ENCODE assay signal across 26 cellular contexts in genomic region chr1:24906760-24907490, GRCh38. TPM values are rescaled to one million over a fixed set of nuclear protein-coding genes. Genes with fewer than 3 reads are reported as not detected.
DNase-seq lines count a peak whose midpoint lies in the region; ATAC-seq, FAIRE-seq and TF ChIP-seq lines count a peak whose summit lies in the region.
"Had no signal": no experiment of that assay in that cellular context is flagged by ENCODE, and none has a peak within 500 bp of the region (broad histone marks: within the 10 kb centered on the region; RNA-seq: fewer than 3 reads in every experiment).

No MANE protein-coding gene starts in this region.

- no peak overlapping the region for H3K27ac ChIP-seq in right lobe of liver
- no peak overlapping the region for H3K27ac ChIP-seq in HepG2 (ENCODE audit: extremely low read length, insufficient read depth, low read length)
- H3K27ac ChIP-seq: brain microvascular endothelial cell, neutrophil had no signal

- H3K9me3 Mint-ChIP-seq in activated naive CD4-positive, alpha-beta T cell treated with anti-CD3 and anti-CD28 coated beads, Interleukin-2, amount 50 U/mL, for 72 hours: no peaks in the 10 kb centered on the region
- H3K9me3 Mint-ChIP-seq in natural killer cell treated with Interleukin-12 subunit alpha and Interleukin-12 subunit beta and Interleukin-15 and Interleukin-18, amount 100 ng/mL, for 72 hours: no peaks in the 10 kb centered on the region
- H3K9me3 Mint-ChIP-seq: activated naive CD4-positive, alpha-beta T cell treated with anti-CD3 and anti-CD28 coated beads, Interleukin-2, amount 50 U/mL, for 24 hours; dendritic cell treated with granulocyte-macrophage colony-stimulating factor and Interleukin-4, amounts not matched to agents 40 ng/mL and 50 ng/mL, for 4 days; T-cell had no signal

- H3K27ac Mint-ChIP-seq in activated naive CD4-positive, alpha-beta T cell treated with anti-CD3 and anti-CD28 coated beads, Interleukin-2, amount 50 U/mL, for 72 hours: peak overlapping the region; percentile 29 to 93
- peak overlapping the region; percentile 68 to 89 for H3K27ac Mint-ChIP-seq in natural killer cell treated with Interleukin-12 subunit alpha and Interleukin-12 subunit beta and Interleukin-15 and Interleukin-18, amount 100 ng/mL, for 72 hours
- H3K27ac Mint-ChIP-seq: dendritic cell treated with granulocyte-macrophage colony-stimulating factor and Interleukin-4, amounts not matched to agents 40 ng/mL and 50 ng/mL, for 4 days had no signal

- no peaks in the 10 kb centered on the region for H3K4me1 ChIP-seq in right lobe of liver
- peaks cover 35% of the 10 kb centered on the region for H3K4me1 ChIP-seq in HepG2 (ENCODE audit: insufficient read depth, low read length)

- in situ Hi-C loops in HepG2 (cut with HindIII; ENCODE audit: extremely low pct_ligation_motif_present, low pct_unique_long_range_greater_than_20kb): loop anchor here (5.0 kb wide), 1 partner anchor 60 kb away; no protein-coding TSS in a partner anchor

- peaks cover 49 to 63% of the 10 kb centered on the region in 2 donors for H3K4me1 Mint-ChIP-seq in natural killer cell treated with Interleukin-12 subunit alpha and Interleukin-12 subunit beta and Interleukin-15 and Interleukin-18, amount 100 ng/mL, for 72 hours (ENCODE audit: low read depth in 2 of 2)

- 90% methylated on average over 3 of the region's 20 CpGs for WGBS in right lobe of liver (ENCODE audit: insufficient coverage, low coverage, low lambda C conversion rate, missing lambda C conversion rate)
- 74% methylated on average over 11 of the region's 20 CpGs for WGBS in HepG2 (ENCODE audit: low lambda C conversion rate)

- peak overlapping the region; percentile 38 for H3K4me3 Mint-ChIP-seq in natural killer cell treated with Interleukin-12 subunit alpha and Interleukin-12 subunit beta and Interleukin-15 and Interleukin-18, amount 100 ng/mL, for 72 hours
- H3K4me3 Mint-ChIP-seq: activated naive CD4-positive, alpha-beta T cell treated with anti-CD3 and anti-CD28 coated beads, Interleukin-2, amount 50 U/mL, for 24 hours; dendritic cell treated with granulocyte-macrophage colony-stimulating factor and Interleukin-4, amounts not matched to agents 40 ng/mL and 50 ng/mL, for 4 days had no signal

- H3K9ac ChIP-seq in HepG2 (ENCODE audit: insufficient read depth, low read depth, low read length): no peak overlapping the region

- H3K79me2 ChIP-seq in HepG2 (ENCODE audit: insufficient read depth, low read length): no peaks in the 10 kb centered on the region

- H3K27me3 ChIP-seq in right lobe of liver: no peaks in the 10 kb centered on the region
- peaks cover 0 to 1% of the 10 kb centered on the region in 2 experiments; a peak in 1 of 5 replicates for H3K27me3 ChIP-seq in HepG2 (ENCODE audit: control insufficient read depth in 1 of 2, insufficient read depth in 2 of 2, low read length in 2 of 2)
- H3K27me3 ChIP-seq: brain microvascular endothelial cell, neutrophil had no signal

- H3K27me3 Mint-ChIP-seq in natural killer cell treated with Interleukin-12 subunit alpha and Interleukin-12 subunit beta and Interleukin-15 and Interleukin-18, amount 100 ng/mL, for 72 hours: no peaks in the 10 kb centered on the region
- H3K27me3 Mint-ChIP-seq: activated naive CD4-positive, alpha-beta T cell treated with anti-CD3 and anti-CD28 coated beads, Interleukin-2, amount 50 U/mL, for 24 hours; dendritic cell treated with granulocyte-macrophage colony-stimulating factor and Interleukin-4, amounts not matched to agents 40 ng/mL and 50 ng/mL, for 4 days; T-cell had no signal

- H4K20me1 ChIP-seq in HepG2 (ENCODE audit: insufficient read depth, low read length): no peaks in the 10 kb centered on the region

- no peak overlapping the region for H3K4me2 ChIP-seq in HepG2 (ENCODE audit: low read depth, low read length)

- H3K9me3 ChIP-seq in right lobe of liver: no peaks in the 10 kb centered on the region
- no peaks in the 10 kb centered on the region for H3K9me3 ChIP-seq in HepG2 (ENCODE audit: low read length)
- H3K9me3 ChIP-seq: neutrophil had no signal

- CTCF ChIA-PET in HepG2 (lab: Yijun Ruan, JAX; ENCODE audit: low intra/inter-chr PET ratio, low total read pairs): no interaction called here

- H3K4me3 ChIP-seq in right lobe of liver (no peak overlapping the region), HepG2 (replicated peaks in 1 of 3; ENCODE audit: insufficient read depth in 1 of 3, low read depth in 2 of 3, low read length in 3 of 3) (no peak overlapping the region)
- H3K4me3 ChIP-seq: K562 had no signal

- H3K36me3 Mint-ChIP-seq in activated naive CD4-positive, alpha-beta T cell treated with anti-CD3 and anti-CD28 coated beads, Interleukin-2, amount 50 U/mL, for 72 hours: peaks cover 18 to 23% of the 10 kb centered on the region in 2 donors
- H3K36me3 Mint-ChIP-seq in natural killer cell treated with Interleukin-12 subunit alpha and Interleukin-12 subunit beta and Interleukin-15 and Interleukin-18, amount 100 ng/mL, for 72 hours: peaks cover 13% of the 10 kb centered on the region

- no peak for FAIRE-seq in HepG2 (lab: Jason Lieb, UNC)
- FAIRE-seq: frontal cortex, GM19239, K562 had no signal

- TF ChIP-seq EP300 in HepG2 (IDR thresholded peaks at IDR 0.05; ENCODE audit: low read depth in 2 of 2, low read length in 2 of 2) (no peak), HepG2 (CRISPR knock-in tag; IDR thresholded peaks at IDR 0.05; ENCODE audit: borderline replicate concordance) (no peak)

- POLR2A ChIA-PET in HepG2 (lab: Yijun Ruan, JAX): no interaction called here

- H2AFZ ChIP-seq in HepG2 (ENCODE audit: low read length): no peak overlapping the region

- TF ChIP-seq POLR2A in right lobe of liver (IDR thresholded peaks at IDR 0.05) (no peak), HepG2 (IDR thresholded peaks at IDR 0.05; ENCODE audit: insufficient read depth in 1 of 2, low read depth in 2 of 2, low read length in 2 of 2) (no peak)

- TF ChIP-seq RAD21 in HepG2 (CRISPR knock-in tag; IDR thresholded peaks at IDR 0.05): no peak

- BruUV-seq in HepG2 (replicated peaks; lab: Mats Ljungman, UMichigan): no TSS peak

- TF ChIP-seq CTCF in right lobe of liver (IDR thresholded peaks at IDR 0.05) (no peak), HepG2 (CRISPR knock-in tag; IDR thresholded peaks at IDR 0.05) (no peak)

- ATAC-seq in right lobe of liver: no peak
- no peak for ATAC-seq in HepG2
- no peak for ATAC-seq in activated naive CD4-positive, alpha-beta T cell treated with anti-CD3 and anti-CD28 coated beads, Interleukin-2, amount 50 U/mL, for 72 hours
- no peak for ATAC-seq in natural killer cell treated with Interleukin-12 subunit alpha and Interleukin-12 subunit beta and Interleukin-15 and Interleukin-18, amount 100 ng/mL, for 72 hours
- ATAC-seq in GM18858 (IDR thresholded peaks at IDR 0.05; ENCODE audit: unreplicated experiment): no peak
- no peak for ATAC-seq in GM19328 (IDR thresholded peaks at IDR 0.05; ENCODE audit: unreplicated experiment)
- ATAC-seq: HCT116, K562, Right ventricle myocardium inferior, T-cell had no signal

- DNase-seq in right lobe of liver (peak in 2 of 3 donors; percentile 4 to 32), HepG2 (ENCODE audit: low spot score) (no peak), iPS-NIHi11 (ENCODE audit: low spot score) (no peak), NK-92 (lab: John Stamatoyannopoulos, UW; ENCODE audit: unreplicated experiment) (no peak)
- DNase-seq in activated naive CD4-positive, alpha-beta T cell treated with anti-CD3 and anti-CD28 coated beads, Interleukin-2, amount 50 U/mL, for 72 hours (ENCODE audit: low spot score in 2 of 2): peak in 1 of 2 donors; percentile 49
- peak; percentile 41 for DNase-seq in natural killer cell treated with Interleukin-12 subunit alpha and Interleukin-12 subunit beta and Interleukin-15 and Interleukin-18, amount 100 ng/mL, for 72 hours (ENCODE audit: low spot score)
- DNase-seq: activated CD4-positive, alpha-beta T cell treated with anti-CD3 and anti-CD28 coated beads, Interleukin-2, amount 50 U/mL, for 48 hours; brain microvascular endothelial cell; COR-L47; EL; NCI-H2029; stimulated activated CD4-positive, alpha-beta T cell treated with anti-CD3 and anti-CD28 coated beads, Interleukin-15, amount 100 ng/mL, for 24 hours; stimulated activated naive CD4-positive, alpha-beta T cell treated with Interleukin-2 at 50 U/mL for 16 hours had no signal

- intact Hi-C loops in right lobe of liver (cut with DNase I): loop anchor here in 1 of 2 donors (10.0 kb wide), 1 partner anchor 52 kb away; no protein-coding TSS in a partner anchor
- intact Hi-C loops in HepG2 (cut with micrococcal nuclease; ENCODE audit: unreplicated experiment): no loop called here

- H3K36me3 ChIP-seq in right lobe of liver (no peaks in the 10 kb centered on the region), HepG2 (replicated peaks in 1 of 2; ENCODE audit: control insufficient read depth in 1 of 2, insufficient read depth in 2 of 2, low read length in 2 of 2) (no peaks in the 10 kb centered on the region)

RNA-seq across cellular contexts. Expression of gene RUNX3, which starts 23.2 kb away (rescaled TPM):
- total RNA-seq in right lobe of liver (1 to 10 TPM in 3 of 6 experiments, under 1 TPM in 3; 0.46 to 3.1 (median 0.84) TPM), HepG2 (2016; rRNA removed; fragmentation: Illumina TruSeq; extraction: Trizol) (0.04 TPM in 1 of 2 replicates, not detected in the other)
- total RNA-seq in HepG2 (2016; cell fraction: cytosol; rRNA removed; fragmentation: Illumina TruSeq; extraction: Trizol; ENCODE audit: low read depth): not detected in 2 replicates
- 0.04 and 0.06 TPM in 2 replicates for total RNA-seq in HepG2 (2016; cell fraction: insoluble cytoplasmic fraction; rRNA removed; fragmentation: Illumina TruSeq; extraction: Trizol)
- 0.07 TPM in 1 of 2 replicates, not detected in the other for total RNA-seq in HepG2 (2016; cell fraction: membrane; rRNA removed; fragmentation: Illumina TruSeq; extraction: Trizol)
- not detected in 2 replicates for total RNA-seq in HepG2 (2016; cell fraction: nucleus; rRNA removed; fragmentation: Illumina TruSeq; extraction: Trizol)
- polyA plus RNA-seq in HepG2 (2011; rRNA removed): 0.17 and 0.22 TPM in 2 replicates
- polyA plus RNA-seq in HepG2 (2011; cell fraction: cytosol; rRNA removed): 0.12 and 0.21 TPM in 2 replicates
- 0.26 and 0.35 TPM in 2 replicates for polyA plus RNA-seq in HepG2 (2011; cell fraction: nucleus; rRNA removed)
- 0.67 and 0.68 TPM in 2 replicates for polyA plus RNA-seq in HepG2 (2012)
- polyA plus RNA-seq in HepG2 (2016; cell fraction: cytosol; fragmentation: Illumina TruSeq; extraction: Trizol; ENCODE audit: low read depth): 0.07 TPM in 1 of 2 replicates, not detected in the other
- 0.05 and 0.15 TPM in 2 replicates for polyA plus RNA-seq in HepG2 (2016; cell fraction: insoluble cytoplasmic fraction; fragmentation: Illumina TruSeq; extraction: Trizol; ENCODE audit: low read depth)
- 0.09 and 0.14 TPM in 2 replicates for polyA plus RNA-seq in HepG2 (2016; cell fraction: membrane; fragmentation: Illumina TruSeq; extraction: Trizol; ENCODE audit: low read depth)
- 0.19 TPM in 1 of 2 replicates, not detected in the other for polyA plus RNA-seq in HepG2 (2016; cell fraction: nucleus; fragmentation: Illumina TruSeq; extraction: Trizol; ENCODE audit: insufficient read depth, low read depth)
- polyA minus RNA-seq in HepG2 (2011; rRNA and poly(A)+ RNA removed; ENCODE audit: low replicate concordance): 0.74 TPM in 1 of 2 replicates, not detected in the other
- polyA minus RNA-seq in HepG2 (2011; cell fraction: cytosol; rRNA and poly(A)+ RNA removed): 0.18 and 0.89 TPM in 2 replicates
- 0.12 TPM in 1 of 2 replicates, not detected in the other for polyA minus RNA-seq in HepG2 (2011; cell fraction: nucleus; rRNA and poly(A)+ RNA removed)
- total RNA-seq in activated naive CD4-positive, alpha-beta T cell treated with anti-CD3 and anti-CD28 coated beads, Interleukin-2, amount 50 U/mL, for 72 hours: 100 to 1,000 TPM; 119 to 136 TPM
- 100 to 1,000 TPM; 177 to 186 TPM for total RNA-seq in natural killer cell treated with Interleukin-12 subunit alpha and Interleukin-12 subunit beta and Interleukin-15 and Interleukin-18, amount 100 ng/mL, for 72 hours
- total RNA-seq: epithelial cell of proximal tubule, frontal cortex, NCI-H460 had no signal

Comparison
In these comparisons a context has a peak if more than half of its experiments do, and no peak if none do; other contexts are left out.
1. DNase-seq: peak in right lobe of liver (2 of 3) and natural killer cell treated with Interleukin-12 subunit alpha and Interleukin-12 subunit beta and Interleukin-15 and Interleukin-18, amount 100 ng/mL, for 72 hours (single experiment); none in HepG2 (single experiment), iPS-NIHi11 (single experiment) and NK-92 (single experiment).
2. RNA of gene RUNX3, which starts 23.2 kb away (total RNA-seq): 177 to 186 TPM in natural killer cell treated with Interleukin-12 subunit alpha and Interleukin-12 subunit beta and Interleukin-15 and Interleukin-18, amount 100 ng/mL, for 72 hours and 119 to 136 TPM in activated naive CD4-positive, alpha-beta T cell treated with anti-CD3 and anti-CD28 coated beads, Interleukin-2, amount 50 U/mL, for 72 hours; 0.46 to 3.1 TPM in right lobe of liver and 0.04 to 0.07 TPM in HepG2; every median in the first group is over 10 times any median in the second.